In the genomic region with DNA sequence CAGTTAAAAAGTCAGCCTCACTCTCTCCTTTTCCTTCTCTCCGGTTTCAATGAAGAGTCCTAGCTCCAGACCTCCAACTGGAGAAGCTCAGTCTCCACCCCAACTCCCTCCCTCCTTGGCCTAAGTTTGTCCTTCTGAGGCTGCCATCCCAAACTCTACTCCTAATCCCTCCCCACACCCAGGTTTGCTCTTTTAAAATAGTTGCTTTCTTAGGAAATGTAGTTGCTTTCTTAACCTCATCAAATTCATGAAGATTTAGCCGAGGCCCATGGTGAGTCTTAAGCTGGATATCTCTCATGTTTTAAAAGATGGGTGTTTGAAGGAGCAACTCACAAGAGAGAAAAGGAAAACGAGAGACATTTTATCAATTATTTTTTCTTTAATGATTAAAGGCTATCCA, we compare ENCODE assay signal across 1 cellular context.
TF ChIP-seq lines count a peak whose summit lies in the region.

No MANE protein-coding gene starts in this region.

TF ChIP-seq in SK-N-SH treated with all-trans-retinoic acid at 6 μM for 48 hours, 23 proteins besides CTCF, POLR2A, EP300 and RAD21:
- TF ChIP-seq, protein P1, sequence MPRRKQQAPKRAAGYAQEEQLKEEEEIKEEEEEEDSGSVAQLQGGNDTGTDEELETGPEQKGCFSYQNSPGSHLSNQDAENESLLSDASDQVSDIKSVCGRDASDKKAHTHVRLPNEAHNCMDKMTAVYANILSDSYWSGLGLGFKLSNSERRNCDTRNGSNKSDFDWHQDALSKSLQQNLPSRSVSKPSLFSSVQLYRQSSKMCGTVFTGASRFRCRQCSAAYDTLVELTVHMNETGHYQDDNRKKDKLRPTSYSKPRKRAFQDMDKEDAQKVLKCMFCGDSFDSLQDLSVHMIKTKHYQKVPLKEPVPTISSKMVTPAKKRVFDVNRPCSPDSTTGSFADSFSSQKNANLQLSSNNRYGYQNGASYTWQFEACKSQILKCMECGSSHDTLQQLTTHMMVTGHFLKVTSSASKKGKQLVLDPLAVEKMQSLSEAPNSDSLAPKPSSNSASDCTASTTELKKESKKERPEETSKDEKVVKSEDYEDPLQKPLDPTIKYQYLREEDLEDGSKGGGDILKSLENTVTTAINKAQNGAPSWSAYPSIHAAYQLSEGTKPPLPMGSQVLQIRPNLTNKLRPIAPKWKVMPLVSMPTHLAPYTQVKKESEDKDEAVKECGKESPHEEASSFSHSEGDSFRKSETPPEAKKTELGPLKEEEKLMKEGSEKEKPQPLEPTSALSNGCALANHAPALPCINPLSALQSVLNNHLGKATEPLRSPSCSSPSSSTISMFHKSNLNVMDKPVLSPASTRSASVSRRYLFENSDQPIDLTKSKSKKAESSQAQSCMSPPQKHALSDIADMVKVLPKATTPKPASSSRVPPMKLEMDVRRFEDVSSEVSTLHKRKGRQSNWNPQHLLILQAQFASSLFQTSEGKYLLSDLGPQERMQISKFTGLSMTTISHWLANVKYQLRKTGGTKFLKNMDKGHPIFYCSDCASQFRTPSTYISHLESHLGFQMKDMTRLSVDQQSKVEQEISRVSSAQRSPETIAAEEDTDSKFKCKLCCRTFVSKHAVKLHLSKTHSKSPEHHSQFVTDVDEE (CRISPR knock-in tag; IDR thresholded peaks at IDR 0.05): no peak
- TF ChIP-seq CSDC2 (CRISPR knock-in tag; IDR thresholded peaks at IDR 0.05) (no peak), ISL1 (CRISPR knock-in tag; IDR thresholded peaks at IDR 0.05) (no peak), TOX (CRISPR knock-in tag; IDR thresholded peaks at IDR 0.05; ENCODE audit: borderline replicate concordance) (no peak), ZNF565 (CRISPR knock-in tag; conservative IDR thresholded peaks at IDR 0.05; ENCODE audit: low read depth) (no peak), ZFP30 (CRISPR knock-in tag; IDR thresholded peaks at IDR 0.05) (no peak), ZNF8 (CRISPR knock-in tag; IDR thresholded peaks at IDR 0.05) (no peak)
- TF ChIP-seq, protein P2, sequence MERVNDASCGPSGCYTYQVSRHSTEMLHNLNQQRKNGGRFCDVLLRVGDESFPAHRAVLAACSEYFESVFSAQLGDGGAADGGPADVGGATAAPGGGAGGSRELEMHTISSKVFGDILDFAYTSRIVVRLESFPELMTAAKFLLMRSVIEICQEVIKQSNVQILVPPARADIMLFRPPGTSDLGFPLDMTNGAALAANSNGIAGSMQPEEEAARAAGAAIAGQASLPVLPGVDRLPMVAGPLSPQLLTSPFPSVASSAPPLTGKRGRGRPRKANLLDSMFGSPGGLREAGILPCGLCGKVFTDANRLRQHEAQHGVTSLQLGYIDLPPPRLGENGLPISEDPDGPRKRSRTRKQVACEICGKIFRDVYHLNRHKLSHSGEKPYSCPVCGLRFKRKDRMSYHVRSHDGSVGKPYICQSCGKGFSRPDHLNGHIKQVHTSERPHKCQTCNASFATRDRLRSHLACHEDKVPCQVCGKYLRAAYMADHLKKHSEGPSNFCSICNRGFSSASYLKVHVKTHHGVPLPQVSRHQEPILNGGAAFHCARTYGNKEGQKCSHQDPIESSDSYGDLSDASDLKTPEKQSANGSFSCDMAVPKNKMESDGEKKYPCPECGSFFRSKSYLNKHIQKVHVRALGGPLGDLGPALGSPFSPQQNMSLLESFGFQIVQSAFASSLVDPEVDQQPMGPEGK (CRISPR knock-in tag; IDR thresholded peaks at IDR 0.05; ENCODE audit: borderline replicate concordance): no peak
